In the genomic region with DNA sequence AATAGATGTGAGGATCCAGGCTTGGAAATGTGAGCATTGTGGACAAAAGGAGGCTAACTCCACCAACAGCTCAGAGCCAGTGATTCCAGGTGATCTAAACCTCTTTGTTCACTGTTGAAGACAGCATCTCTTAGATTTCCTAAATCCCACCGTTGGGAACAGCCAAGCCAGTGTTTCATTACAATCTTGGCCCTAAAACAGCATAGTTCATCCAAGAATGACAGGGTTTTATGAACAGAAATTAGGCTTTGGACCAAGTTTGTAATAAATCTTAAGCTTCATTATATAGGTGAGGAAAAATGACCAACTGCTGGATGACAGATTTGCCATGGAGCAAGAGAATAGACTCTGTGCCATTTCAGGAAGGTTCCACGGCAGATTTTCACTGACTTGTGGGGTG, we compare ENCODE assay signal across 23 cellular contexts.
"Had no signal": no experiment of that assay in that cellular context is flagged by ENCODE, and none has a peak within 500 bp of the region (broad histone marks: within the 10 kb centered on the region; RNA-seq: fewer than 3 reads in every experiment).

No MANE protein-coding gene starts in this region.

- H3K27ac ChIP-seq: brain microvascular endothelial cell, gastroesophageal sphincter, left ventricle myocardium inferior, ovary, right lobe of liver, thyroid gland had no signal

- H3K4me3 ChIP-seq: gastroesophageal sphincter, heart left ventricle, left ventricle myocardium inferior, ovary, right lobe of liver, thyroid gland had no signal

- H3K36me3 ChIP-seq: brain microvascular endothelial cell, heart left ventricle, left ventricle myocardium inferior, ovary, right lobe of liver, thyroid gland had no signal

- H3K27me3 ChIP-seq: brain microvascular endothelial cell, gastroesophageal sphincter, heart left ventricle, ovary, right lobe of liver, thyroid gland had no signal

- DNase-seq: activated CD4-positive, alpha-beta memory T cell treated with anti-CD3 and anti-CD28 coated beads, Interleukin-2, amount 10 ng/mL, durations not matched to agents 7 days and 5 days; activated CD4-positive, alpha-beta T cell treated with anti-CD3 and anti-CD28 coated beads for 48 hours; activated CD4-positive, CD25-positive, alpha-beta regulatory T cell; activated naive CD4-positive, alpha-beta T cell treated with anti-CD3 and anti-CD28 coated beads for 36 hours; activated naive CD8-positive, alpha-beta T cell treated with anti-CD3 and anti-CD28 coated beads, Interleukin-2, amount 50 U/mL, for 24 hours; activated T-cell treated with anti-CD3 and anti-CD28 coated beads, Interleukin-2, amount 50 U/mL, for 24 hours; aorta; brain microvascular endothelial cell; cerebellar nuclear complex; cortex of kidney; effector CD4-positive, alpha-beta T cell; heart left ventricle; left ventricle myocardium inferior; mesendoderm; naive thymus-derived CD8-positive, alpha-beta T cell; ovary; right lobe of liver; small intestine; stimulated activated CD4-positive, alpha-beta T cell treated with anti-CD3 and anti-CD28 coated beads, Interleukin-4, amount 100 ng/mL, for 1 hour; T-helper 1 cell; T-helper 9 cell; thyroid gland had no signal

- ATAC-seq: activated naive CD8-positive, alpha-beta T cell treated with anti-CD3 and anti-CD28 coated beads, Interleukin-2, amount 50 U/mL, for 24 hours; heart left ventricle; naive thymus-derived CD8-positive, alpha-beta T cell; right lobe of liver had no signal

- H3K4me1 ChIP-seq: right lobe of liver, thyroid gland had no signal

- H3K9me3 ChIP-seq: gastroesophageal sphincter, right lobe of liver, thyroid gland had no signal
